ENCODE assay signal across 18 cellular contexts in the genomic region with DNA sequence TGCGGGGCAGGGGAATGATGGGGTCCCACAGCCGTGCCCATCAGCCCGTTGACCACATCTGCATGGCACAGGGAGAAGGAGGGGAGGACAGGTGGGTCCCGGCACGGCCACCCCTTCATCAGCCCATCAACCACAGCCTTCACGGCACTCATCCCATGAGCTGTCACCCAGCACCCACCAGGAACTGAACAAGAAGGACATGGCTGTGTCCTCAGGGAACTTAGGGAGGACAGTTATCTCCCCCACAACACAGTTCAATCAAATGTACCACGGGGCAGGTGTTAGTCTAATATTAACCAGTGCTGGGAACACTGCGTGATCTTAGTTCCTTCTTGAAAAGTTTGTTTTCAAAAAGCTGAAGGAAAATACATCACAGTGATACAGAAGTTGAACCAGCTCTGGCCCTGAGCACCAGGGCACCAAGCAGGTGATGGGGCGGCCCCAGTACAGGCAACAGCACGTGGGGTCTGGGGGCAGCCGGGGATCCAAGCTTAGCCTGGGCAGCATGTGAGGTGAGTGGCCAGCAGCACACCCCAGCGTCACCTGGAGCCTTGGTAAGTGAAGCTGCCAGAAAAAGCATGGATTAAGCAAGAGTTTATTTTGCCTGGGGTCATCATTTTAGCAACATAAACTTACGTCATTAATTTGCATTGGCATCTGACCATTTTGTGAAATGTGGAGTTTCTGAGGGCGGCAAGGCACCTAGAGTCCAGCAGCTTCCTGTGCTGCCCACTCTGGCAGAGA. TPM values are rescaled to one million over a fixed set of nuclear protein-coding genes. Genes with fewer than 3 reads are reported as not detected.
DNase-seq lines count a peak whose midpoint lies in the region; ATAC-seq and TF ChIP-seq lines count a peak whose summit lies in the region.
"Had no signal": no experiment of that assay in that cellular context is flagged by ENCODE, and none has a peak within 500 bp of the region (broad histone marks: within the 10 kb centered on the region; RNA-seq: fewer than 3 reads in every experiment).

No MANE protein-coding gene starts in this region.

- intact Hi-C loops in breast epithelium (cut with DNase I; ENCODE audit: low total_unique reads) = no loop called here
- intact Hi-C loops in left lung (cut with DNase I) = no loop called here
- intact Hi-C loops in CD4-positive, alpha-beta T cell (cut with DNase I, micrococcal nuclease) = no loop called here

- no peaks in the 10 kb centered on the region for H3K36me3 Mint-ChIP-seq in CD4-positive, alpha-beta T cell (ENCODE audit: low read depth)
- H3K36me3 Mint-ChIP-seq: activated naive CD8-positive, alpha-beta T cell; T-cell had no signal

- H3K9me3 Mint-ChIP-seq in CD4-positive, alpha-beta T cell = no peaks in the 10 kb centered on the region
- H3K9me3 Mint-ChIP-seq: GM23338, nephron progenitor cell, T-cell had no signal

- peaks cover 46% of the 10 kb centered on the region for H3K27me3 Mint-ChIP-seq in CD4-positive, alpha-beta T cell

- no peaks in the 10 kb centered on the region for H3K9me3 ChIP-seq in breast epithelium
- no peaks in the 10 kb centered on the region for H3K9me3 ChIP-seq in left lung
- H3K9me3 ChIP-seq in CD4-positive, alpha-beta T cell (ENCODE audit: control insufficient read depth, low read length) = no peaks in the 10 kb centered on the region
- H3K9me3 ChIP-seq: esophagus squamous epithelium, lower lobe of right lung had no signal

- DNase-seq in M059J (ENCODE audit: low read depth) (peak; percentile 67), breast epithelium (ENCODE audit: low spot score in 2 of 2) (peak in 1 of 2 donors; percentile 68), left lung (no peak), GM10266 (ENCODE audit: extremely low spot score) (no peak)
- no peak for DNase-seq in CD4-positive, alpha-beta T cell
- DNase-seq: cerebellar nuclear complex; esophagus squamous epithelium; lower lobe of right lung; NCI-H1105 treated with DMSO at 0.1 percent for 48 hours; NCI-H446 treated with DMSO at 0.1 percent for 48 hours; nephron progenitor cell; stimulated activated naive CD4-positive, alpha-beta T cell; T-cell had no signal

- TF ChIP-seq CTCF in 22Rv1 (IDR thresholded peaks at IDR 0.05) (0 out of 2 replicates have a peak, but pooled peaks have one; percentile 6), breast epithelium (IDR thresholded peaks at IDR 0.05) (no peak), left lung (IDR thresholded peaks at IDR 0.05) (no peak), GM10266 (IDR thresholded peaks at IDR 0.05; ENCODE audit: control insufficient read depth, insufficient read depth, low read depth, missing control alignments) (no peak)
- TF ChIP-seq CTCF in CD4-positive, alpha-beta T cell (IDR thresholded peaks at IDR 0.05) = no peak

- no peak overlapping the region for H3K4me3 Mint-ChIP-seq in CD4-positive, alpha-beta T cell
- H3K4me3 Mint-ChIP-seq: activated naive CD8-positive, alpha-beta T cell; GM23338; nephron progenitor cell; T-cell had no signal

- H3K27ac ChIP-seq in 22Rv1 (no peak overlapping the region), breast epithelium (peak overlapping the region; percentile 26), left lung (no peak overlapping the region)
- no peak overlapping the region for H3K27ac ChIP-seq in CD4-positive, alpha-beta T cell (ENCODE audit: low read depth, low read length)
- H3K27ac ChIP-seq: esophagus squamous epithelium, lower lobe of right lung had no signal

- TF ChIP-seq POLR2A in breast epithelium (IDR thresholded peaks at IDR 0.05) = no peak

- POLR2A ChIA-PET in CD4-positive, alpha-beta T cell (lab: Charles Lee) = no interaction called here

- no peak overlapping the region for H3K27ac Mint-ChIP-seq in CD4-positive, alpha-beta T cell
- H3K27ac Mint-ChIP-seq: activated naive CD8-positive, alpha-beta T cell; GM23338; nephron progenitor cell; T-cell had no signal

- peaks cover 4% of the 10 kb centered on the region for H3K4me1 Mint-ChIP-seq in CD4-positive, alpha-beta T cell (ENCODE audit: low read depth)

- H3K36me3 ChIP-seq in breast epithelium (no peaks in the 10 kb centered on the region), left lung (no peaks in the 10 kb centered on the region)
- H3K36me3 ChIP-seq: esophagus squamous epithelium, lower lobe of right lung had no signal

- H3K4me3 ChIP-seq in breast epithelium = no peak overlapping the region
- no peak overlapping the region for H3K4me3 ChIP-seq in left lung
- H3K4me3 ChIP-seq: esophagus squamous epithelium, GM23338, lower lobe of right lung had no signal

- H3K27me3 ChIP-seq in breast epithelium (no peaks in the 10 kb centered on the region), left lung (peaks cover 0 to 22% of the 10 kb centered on the region in 2 donors)
- peaks cover 18% of the 10 kb centered on the region for H3K27me3 ChIP-seq in CD4-positive, alpha-beta T cell (ENCODE audit: control insufficient read depth, insufficient read depth, low read length)

- peaks cover 3 to 5% of the 10 kb centered on the region in 2 donors for H3K4me1 ChIP-seq in breast epithelium
- H3K4me1 ChIP-seq in left lung = no peaks in the 10 kb centered on the region

- peak; percentile 17 for ATAC-seq in left lung
- no peak for ATAC-seq in GM21576 (IDR thresholded peaks at IDR 0.05; ENCODE audit: unreplicated experiment)
- no peak for ATAC-seq in GM18858 (IDR thresholded peaks at IDR 0.05; ENCODE audit: unreplicated experiment)
- ATAC-seq in CD4-positive, alpha-beta T cell (ENCODE audit: poor library complexity) = no peak
- ATAC-seq: T-cell had no signal

- CTCF ChIA-PET in CD4-positive, alpha-beta T cell (lab: Charles Lee) = no interaction called here

RNA-seq across cellular contexts. Expression of gene AFDN, which starts 35.5 kb away (rescaled TPM):
- total RNA-seq in M059J (2014; rRNA removed; shearing (Covaris generic)) = 17.1 and 32.3 TPM in 2 replicates
- total RNA-seq in breast epithelium (100 to 1,000 TPM in 2 of 3 donors, 10 to 100 TPM in 1; 93.1 to 292 (median 170) TPM), left lung (100 to 1,000 TPM; 137 to 149 TPM)
- 10 to 100 TPM in 1 of 2 experiments, 1 to 10 TPM in 1; 9.1 to 10.2 TPM for total RNA-seq in CD4-positive, alpha-beta T cell

Comparison
In these comparisons a context has a peak if more than half of its experiments do, and no peak if none do; other contexts are left out.
1. H3K27ac ChIP-seq: peak in breast epithelium (2 of 2); none in 22Rv1 (single experiment), left lung (0 of 2) and CD4-positive, alpha-beta T cell (single experiment).